Comparison of ENCODE assay signal across 8 cellular contexts in the genomic region with DNA sequence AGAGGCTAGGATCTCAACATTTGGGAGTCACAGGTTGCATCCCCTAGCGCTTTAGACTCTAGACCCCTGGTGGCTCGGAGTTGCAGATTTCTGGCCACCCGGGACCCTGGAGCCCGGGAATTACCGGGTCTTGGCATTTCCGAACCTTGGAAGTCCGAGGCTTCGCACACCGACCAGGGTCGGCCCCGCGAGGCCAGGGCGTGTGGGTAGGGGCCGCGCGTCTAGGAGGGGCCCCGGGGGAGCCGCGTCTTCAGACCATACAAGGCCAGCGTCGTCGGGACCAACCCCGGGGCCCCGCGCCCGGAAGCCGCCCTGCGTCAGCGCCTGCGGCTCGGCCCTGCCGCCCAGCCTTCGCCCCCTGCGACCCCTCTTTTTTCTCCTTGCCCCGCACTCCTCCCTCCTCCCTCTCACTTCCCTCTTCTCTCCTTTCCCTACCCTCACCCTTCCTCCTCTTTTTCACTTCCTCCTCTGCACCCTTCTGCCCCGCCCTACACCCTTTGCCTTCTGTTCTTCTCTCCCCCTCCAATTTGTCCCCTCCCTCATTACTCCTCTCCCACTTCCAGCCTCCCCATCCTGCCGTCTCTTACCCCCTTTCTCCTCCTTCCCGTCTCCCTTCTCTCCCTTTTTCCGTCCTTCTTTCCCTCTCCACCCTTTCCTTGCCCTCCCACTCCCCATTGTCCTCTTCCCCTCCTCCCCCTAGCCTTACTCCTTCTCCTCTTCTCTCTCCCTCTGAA. TPM values are rescaled to one million over a fixed set of nuclear protein-coding genes. Genes with fewer than 3 reads are reported as not detected.
DNase-seq lines count a peak whose midpoint lies in the region; ATAC-seq lines count a peak whose summit lies in the region.

No MANE protein-coding gene starts in this region.

- intact Hi-C loops in activated CD4-positive, alpha-beta T cell treated with anti-CD3 and anti-CD28 coated beads, Interleukin-2, amount 10 ng/mL, durations not matched to agents 24 days and 14 days (cut with micrococcal nuclease): loop anchor here (2.0 kb wide), 1 partner anchor 197 kb away; no protein-coding TSS in a partner anchor

- peaks cover 8% of the 10 kb centered on the region for H3K79me1 ChIP-seq in mesendoderm (ENCODE audit: low read length)

- no peak overlapping the region for H3K23ac ChIP-seq in mesendoderm (ENCODE audit: low read length)

- H2BK120ac ChIP-seq in mesendoderm (ENCODE audit: low read depth, low read length): peak overlapping the region; percentile 88

- H3K9me3 Mint-ChIP-seq in activated CD4-positive, alpha-beta T cell treated with anti-CD3 and anti-CD28 coated beads, Interleukin-2, amount 10 ng/mL, durations not matched to agents 24 days and 14 days: no peaks in the 10 kb centered on the region

- H3K18ac ChIP-seq in mesendoderm (ENCODE audit: low read length): peak overlapping the region; percentile 98

- no peak overlapping the region for H2BK15ac ChIP-seq in mesendoderm (replicated peaks; ENCODE audit: low read depth)

- no peaks in the 10 kb centered on the region for H3K27me3 ChIP-seq in mesendoderm (ENCODE audit: insufficient read depth, low read length, poor library complexity)

- H3K4me1 ChIP-seq in mesendoderm (ENCODE audit: control insufficient read depth, low read depth, low read length): peaks cover 16% of the 10 kb centered on the region

- DNase-seq in DMS79 treated with DMSO at 0.1 percent for 48 hours (lab: John Stamatoyannopoulos, UW) (peak; percentile 33), DMS79 (lab: John Stamatoyannopoulos, UW) (no peak), NCI-H1105 treated with DMSO at 0.1 percent for 48 hours (lab: John Stamatoyannopoulos, UW) (peak; percentile 29), mesendoderm (peak; percentile 73), NCI-H446 treated with DMSO at 0.1 percent for 48 hours (lab: John Stamatoyannopoulos, UW) (no peak)
- DNase-seq in activated CD4-positive, alpha-beta T cell treated with anti-CD3 and anti-CD28 coated beads, Interleukin-2, amount 10 ng/mL, durations not matched to agents 24 days and 14 days: peak; percentile 91
- DNase-seq in effector CD8-positive, alpha-beta T cell (lab: John Stamatoyannopoulos, UW): peak; percentile 72
- DNase-seq in stimulated activated naive CD8-positive, alpha-beta T cell treated with anti-CD3 and anti-CD28 coated beads, Interleukin-15, Interleukin-2, amounts not matched to agents 100 U/mL and 50 U/mL, for 24 hours: peak; percentile 79

- no peaks in the 10 kb centered on the region for H3K36me3 ChIP-seq in mesendoderm (ENCODE audit: control insufficient read depth, insufficient read depth, low read length)

- peak overlapping the region; percentile 92 for H3K27ac ChIP-seq in mesendoderm (ENCODE audit: low read depth, low read length)

- no CpG with 5 or more reads among the region's 39 CpGs for WGBS in mesendoderm (ENCODE audit: extremely low coverage, insufficient coverage, low lambda C conversion rate)

- peak overlapping the region; percentile 62 for H3K4ac ChIP-seq in mesendoderm (ENCODE audit: low read depth, low read length)

- H3K9ac ChIP-seq in mesendoderm (ENCODE audit: low read length): peak overlapping the region; percentile 92

- peak overlapping the region; percentile 87 for H3K4me3 Mint-ChIP-seq in activated CD4-positive, alpha-beta T cell treated with anti-CD3 and anti-CD28 coated beads, Interleukin-2, amount 10 ng/mL, durations not matched to agents 24 days and 14 days

- H3K4me2 ChIP-seq in mesendoderm (ENCODE audit: low read length): peak overlapping the region; percentile 78

- peaks cover 35% of the 10 kb centered on the region for H3K36me3 Mint-ChIP-seq in activated CD4-positive, alpha-beta T cell treated with anti-CD3 and anti-CD28 coated beads, Interleukin-2, amount 10 ng/mL, durations not matched to agents 24 days and 14 days (ENCODE audit: low read depth)

- H4K8ac ChIP-seq in mesendoderm (ENCODE audit: low read depth, low read length): peak overlapping the region; percentile 90

- peak overlapping the region; percentile 88 for H3K27ac Mint-ChIP-seq in activated CD4-positive, alpha-beta T cell treated with anti-CD3 and anti-CD28 coated beads, Interleukin-2, amount 10 ng/mL, durations not matched to agents 24 days and 14 days

- no peak overlapping the region for H4K5ac ChIP-seq in mesendoderm (ENCODE audit: low read length)

- no peaks in the 10 kb centered on the region for H3K27me3 Mint-ChIP-seq in activated CD4-positive, alpha-beta T cell treated with anti-CD3 and anti-CD28 coated beads, Interleukin-2, amount 10 ng/mL, durations not matched to agents 24 days and 14 days

- peak; percentile 24 for ATAC-seq in stimulated activated naive CD8-positive, alpha-beta T cell treated with anti-CD3 and anti-CD28 coated beads, Interleukin-15, Interleukin-2, amounts not matched to agents 100 U/mL and 50 U/mL, for 24 hours

- peaks cover 53% of the 10 kb centered on the region for H3K4me1 Mint-ChIP-seq in activated CD4-positive, alpha-beta T cell treated with anti-CD3 and anti-CD28 coated beads, Interleukin-2, amount 10 ng/mL, durations not matched to agents 24 days and 14 days

- H2AK5ac ChIP-seq in mesendoderm (ENCODE audit: low read length): peak overlapping the region; percentile 4

- peak overlapping the region; percentile 73 for H3K56ac ChIP-seq in mesendoderm (ENCODE audit: low read length)

- peak overlapping the region; percentile 11 for H3K4me3 ChIP-seq in mesendoderm (ENCODE audit: low read length)

- H2BK5ac ChIP-seq in mesendoderm (ENCODE audit: low read length): peak overlapping the region; percentile 91

- H3K79me2 ChIP-seq in mesendoderm (ENCODE audit: control insufficient read depth, insufficient read depth, low read length): peaks cover 41% of the 10 kb centered on the region

RNA-seq across cellular contexts. Expression of a gene that starts 2.4 kb away (rescaled TPM):
- 42.0 and 46.1 TPM in 2 replicates for total RNA-seq in activated CD4-positive, alpha-beta T cell treated with anti-CD3 and anti-CD28 coated beads, Interleukin-2, amount 10 ng/mL, durations not matched to agents 24 days and 14 days
- polyA plus RNA-seq in mesendoderm (2013, experiment 1 of 2): 52.8 TPM
- polyA plus RNA-seq in mesendoderm (2013, experiment 2 of 2): 49.8 TPM

RNA-seq across cellular contexts. Expression of a gene that starts 3.4 kb away (rescaled TPM):
- 35.7 and 39.9 TPM in 2 replicates for total RNA-seq in activated CD4-positive, alpha-beta T cell treated with anti-CD3 and anti-CD28 coated beads, Interleukin-2, amount 10 ng/mL, durations not matched to agents 24 days and 14 days
- 13.9 TPM for polyA plus RNA-seq in mesendoderm (2013, experiment 1 of 2)
- 13.7 TPM for polyA plus RNA-seq in mesendoderm (2013, experiment 2 of 2)

RNA-seq across cellular contexts. Expression of a gene that starts 18.9 kb away (rescaled TPM):
- total RNA-seq in activated CD4-positive, alpha-beta T cell treated with anti-CD3 and anti-CD28 coated beads, Interleukin-2, amount 10 ng/mL, durations not matched to agents 24 days and 14 days: 36.0 and 38.7 TPM in 2 replicates
- 29.0 TPM for polyA plus RNA-seq in mesendoderm (2013, experiment 1 of 2)
- 27.7 TPM for polyA plus RNA-seq in mesendoderm (2013, experiment 2 of 2)

RNA-seq across cellular contexts. Expression of a gene that starts 19.1 kb away (rescaled TPM):
- 47.1 and 50.6 TPM in 2 replicates for total RNA-seq in activated CD4-positive, alpha-beta T cell treated with anti-CD3 and anti-CD28 coated beads, Interleukin-2, amount 10 ng/mL, durations not matched to agents 24 days and 14 days
- 36.9 TPM for polyA plus RNA-seq in mesendoderm (2013, experiment 1 of 2)
- 36.2 TPM for polyA plus RNA-seq in mesendoderm (2013, experiment 2 of 2)

RNA-seq across cellular contexts. Expression of a gene that starts 25.7 kb away (rescaled TPM):
- total RNA-seq in activated CD4-positive, alpha-beta T cell treated with anti-CD3 and anti-CD28 coated beads, Interleukin-2, amount 10 ng/mL, durations not matched to agents 24 days and 14 days: 2,597 and 2,671 TPM in 2 replicates
- polyA plus RNA-seq in mesendoderm (2013, experiment 1 of 2): 4,239 TPM
- polyA plus RNA-seq in mesendoderm (2013, experiment 2 of 2): 4,455 TPM

Comparison
In these comparisons a context has a peak if more than half of its experiments do, and no peak if none do; other contexts are left out.
1. DNase-seq: peak in DMS79 treated with DMSO at 0.1 percent for 48 hours (single experiment), NCI-H1105 treated with DMSO at 0.1 percent for 48 hours (single experiment), activated CD4-positive, alpha-beta T cell treated with anti-CD3 and anti-CD28 coated beads, Interleukin-2, amount 10 ng/mL, durations not matched to agents 24 days and 14 days (single experiment), effector CD8-positive, alpha-beta T cell (single experiment), mesendoderm (single experiment) and stimulated activated naive CD8-positive, alpha-beta T cell treated with anti-CD3 and anti-CD28 coated beads, Interleukin-15, Interleukin-2, amounts not matched to agents 100 U/mL and 50 U/mL, for 24 hours (single experiment); none in DMS79 (single experiment) and NCI-H446 treated with DMSO at 0.1 percent for 48 hours (single experiment).